In the genomic region with DNA sequence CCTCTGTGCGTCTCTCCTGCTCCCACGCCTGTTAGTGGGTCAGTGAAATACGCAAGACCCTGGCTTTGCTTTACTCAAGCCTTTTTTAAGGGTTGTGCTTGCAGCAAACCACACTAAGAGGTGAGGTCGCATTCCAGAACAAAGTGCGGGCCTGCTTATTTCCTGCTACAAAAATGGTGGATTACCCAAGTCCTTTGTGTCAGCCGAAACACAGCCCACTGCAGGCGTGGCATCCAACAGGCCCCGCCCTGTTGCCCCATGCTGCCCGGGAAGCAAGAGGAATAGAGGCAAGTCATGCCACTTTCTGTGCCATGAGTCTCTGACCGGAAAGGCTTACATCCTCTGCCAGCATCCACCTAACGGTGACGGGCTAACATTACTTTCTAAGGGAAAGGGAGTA, we compare ENCODE assay signal across 16 cellular contexts.
"Had no signal": no experiment of that assay in that cellular context is flagged by ENCODE, and none has a peak within 500 bp of the region (broad histone marks: within the 10 kb centered on the region; RNA-seq: fewer than 3 reads in every experiment).

No MANE protein-coding gene starts in this region.

- DNase-seq: activated B cell treated with CpG ODN at 0.5 μM for 24 hours; activated CD4-positive, alpha-beta T cell treated with anti-CD3 and anti-CD28 coated beads, Interleukin-2, amount 10 ng/mL, durations not matched to agents 7 days and 5 days; activated naive CD4-positive, alpha-beta T cell treated with Interleukin-2 at 50 U/mL for 16 hours; activated naive CD8-positive, alpha-beta T cell treated with anti-CD3 and anti-CD28 coated beads, Interleukin-2, amount 50 U/mL, for 24 hours; dorsolateral prefrontal cortex; endodermal cell; natural killer cell; posterior cingulate gyrus; stimulated activated CD4-positive, alpha-beta T cell treated with anti-CD3 and anti-CD28 coated beads, Interleukin-2, amount 100 ng/mL, for 48 hours; stimulated activated naive B cell treated with anti-CD40 and anti-IgM and Interleukin-4, amounts not matched to agents 10 μg/mL and 1 μg/mL and 100 μg/mL, for 72 hours; tibial artery had no signal

- H3K4me1 Mint-ChIP-seq: activated B cell treated with CpG ODN at 0.5 μM for 24 hours had no signal

- H3K36me3 Mint-ChIP-seq: natural killer cell; stimulated activated naive B cell treated with anti-CD40 and anti-IgM and Interleukin-4, amounts not matched to agents 10 μg/mL and 1 μg/mL and 100 μg/mL, for 72 hours had no signal

- H3K4me3 Mint-ChIP-seq: activated B cell treated with CpG ODN at 0.5 μM for 24 hours; activated CD4-positive, alpha-beta T cell treated with anti-CD3 and anti-CD28 coated beads, Interleukin-2, amount 10 ng/mL, durations not matched to agents 7 days and 5 days; activated naive CD8-positive, alpha-beta T cell treated with anti-CD3 and anti-CD28 coated beads, Interleukin-2, amount 50 U/mL, for 24 hours; activated T-helper 1 cell treated with anti-CD3 and anti-CD28 coated beads, Interleukin-12 subunit alpha, Interleukin-12 subunit beta, Interleukin-2, Interleukin-4 antibody, amounts not matched to agents 30 ng/mL and 10 ng/mL and 1 ng/mL, durations not matched to agents 14 hours and 24 hours and 36 hours; endodermal cell; natural killer cell; stimulated activated naive B cell treated with anti-CD40 and anti-IgM and Interleukin-4, amounts not matched to agents 10 μg/mL and 1 μg/mL and 100 μg/mL, for 72 hours had no signal

- H3K27me3 ChIP-seq: cardiac muscle cell, dorsolateral prefrontal cortex, right atrium auricular region, tibial artery, vagina had no signal

- H3K36me3 ChIP-seq: cardiac muscle cell, right atrium auricular region, tibial artery, vagina had no signal

- H3K4me3 ChIP-seq: cardiac muscle cell, dorsolateral prefrontal cortex, right atrium auricular region, tibial artery, vagina had no signal

- H3K4me1 ChIP-seq: vagina had no signal

- H3K9me3 ChIP-seq: right atrium auricular region, tibial artery, vagina had no signal

- H3K9me3 Mint-ChIP-seq: activated B cell treated with CpG ODN at 0.5 μM for 24 hours; activated CD4-positive, alpha-beta T cell treated with anti-CD3 and anti-CD28 coated beads, Interleukin-2, amount 10 ng/mL, durations not matched to agents 7 days and 5 days; activated naive CD8-positive, alpha-beta T cell treated with anti-CD3 and anti-CD28 coated beads, Interleukin-2, amount 50 U/mL, for 24 hours; activated T-helper 1 cell treated with anti-CD3 and anti-CD28 coated beads, Interleukin-12 subunit alpha, Interleukin-12 subunit beta, Interleukin-2, Interleukin-4 antibody, amounts not matched to agents 30 ng/mL and 10 ng/mL and 1 ng/mL, durations not matched to agents 14 hours and 24 hours and 36 hours; endodermal cell; natural killer cell; stimulated activated naive B cell treated with anti-CD40 and anti-IgM and Interleukin-4, amounts not matched to agents 10 μg/mL and 1 μg/mL and 100 μg/mL, for 72 hours had no signal

- H3K27ac Mint-ChIP-seq: activated B cell treated with CpG ODN at 0.5 μM for 24 hours; activated CD4-positive, alpha-beta T cell treated with anti-CD3 and anti-CD28 coated beads, Interleukin-2, amount 10 ng/mL, durations not matched to agents 7 days and 5 days; activated naive CD8-positive, alpha-beta T cell treated with anti-CD3 and anti-CD28 coated beads, Interleukin-2, amount 50 U/mL, for 24 hours; activated T-helper 1 cell treated with anti-CD3 and anti-CD28 coated beads, Interleukin-12 subunit alpha, Interleukin-12 subunit beta, Interleukin-2, Interleukin-4 antibody, amounts not matched to agents 30 ng/mL and 10 ng/mL and 1 ng/mL, durations not matched to agents 14 hours and 24 hours and 36 hours; endodermal cell; natural killer cell; stimulated activated naive B cell treated with anti-CD40 and anti-IgM and Interleukin-4, amounts not matched to agents 10 μg/mL and 1 μg/mL and 100 μg/mL, for 72 hours had no signal

- H3K27ac ChIP-seq: cardiac muscle cell, dorsolateral prefrontal cortex, right atrium auricular region, tibial artery, vagina had no signal

- ATAC-seq: activated naive CD8-positive, alpha-beta T cell treated with anti-CD3 and anti-CD28 coated beads, Interleukin-2, amount 50 U/mL, for 24 hours; left lobe of liver; natural killer cell; stimulated activated naive B cell treated with anti-CD40 and anti-IgM and Interleukin-4, amounts not matched to agents 10 μg/mL and 1 μg/mL and 100 μg/mL, for 72 hours had no signal
